Comparison of ENCODE assay signal across 1 cellular context in genomic region chr2:53131416-53131815, GRCh38.
A peak's percentile ranks its signal among the peaks of the same experiment; 100 is the strongest.
TF ChIP-seq lines count a peak whose summit lies in the region.

No MANE protein-coding gene starts in this region.

TF ChIP-seq in SK-N-SH, 30 proteins besides CTCF, POLR2A, EP300 and RAD21 (continued from another document):
- TF ChIP-seq, protein P1, sequence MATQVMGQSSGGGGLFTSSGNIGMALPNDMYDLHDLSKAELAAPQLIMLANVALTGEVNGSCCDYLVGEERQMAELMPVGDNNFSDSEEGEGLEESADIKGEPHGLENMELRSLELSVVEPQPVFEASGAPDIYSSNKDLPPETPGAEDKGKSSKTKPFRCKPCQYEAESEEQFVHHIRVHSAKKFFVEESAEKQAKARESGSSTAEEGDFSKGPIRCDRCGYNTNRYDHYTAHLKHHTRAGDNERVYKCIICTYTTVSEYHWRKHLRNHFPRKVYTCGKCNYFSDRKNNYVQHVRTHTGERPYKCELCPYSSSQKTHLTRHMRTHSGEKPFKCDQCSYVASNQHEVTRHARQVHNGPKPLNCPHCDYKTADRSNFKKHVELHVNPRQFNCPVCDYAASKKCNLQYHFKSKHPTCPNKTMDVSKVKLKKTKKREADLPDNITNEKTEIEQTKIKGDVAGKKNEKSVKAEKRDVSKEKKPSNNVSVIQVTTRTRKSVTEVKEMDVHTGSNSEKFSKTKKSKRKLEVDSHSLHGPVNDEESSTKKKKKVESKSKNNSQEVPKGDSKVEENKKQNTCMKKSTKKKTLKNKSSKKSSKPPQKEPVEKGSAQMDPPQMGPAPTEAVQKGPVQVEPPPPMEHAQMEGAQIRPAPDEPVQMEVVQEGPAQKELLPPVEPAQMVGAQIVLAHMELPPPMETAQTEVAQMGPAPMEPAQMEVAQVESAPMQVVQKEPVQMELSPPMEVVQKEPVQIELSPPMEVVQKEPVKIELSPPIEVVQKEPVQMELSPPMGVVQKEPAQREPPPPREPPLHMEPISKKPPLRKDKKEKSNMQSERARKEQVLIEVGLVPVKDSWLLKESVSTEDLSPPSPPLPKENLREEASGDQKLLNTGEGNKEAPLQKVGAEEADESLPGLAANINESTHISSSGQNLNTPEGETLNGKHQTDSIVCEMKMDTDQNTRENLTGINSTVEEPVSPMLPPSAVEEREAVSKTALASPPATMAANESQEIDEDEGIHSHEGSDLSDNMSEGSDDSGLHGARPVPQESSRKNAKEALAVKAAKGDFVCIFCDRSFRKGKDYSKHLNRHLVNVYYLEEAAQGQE (IDR thresholded peaks at IDR 0.05; ENCODE audit: low read depth, low read length) = no peak
- no peak for TF ChIP-seq RCOR1 (IDR thresholded peaks at IDR 0.05; ENCODE audit: low read length)
- TF ChIP-seq JUND (IDR thresholded peaks at IDR 0.05) = peak; percentile 65
- TF ChIP-seq TEAD4 (IDR thresholded peaks at IDR 0.05; ENCODE audit: borderline replicate concordance, insufficient read depth) = peak; percentile 72; the same call in 1 of the 2 replicates
- TF ChIP-seq SMC3 (IDR thresholded peaks at IDR 0.05; ENCODE audit: low read depth, low read length) = no peak
- TF ChIP-seq, protein P2, sequence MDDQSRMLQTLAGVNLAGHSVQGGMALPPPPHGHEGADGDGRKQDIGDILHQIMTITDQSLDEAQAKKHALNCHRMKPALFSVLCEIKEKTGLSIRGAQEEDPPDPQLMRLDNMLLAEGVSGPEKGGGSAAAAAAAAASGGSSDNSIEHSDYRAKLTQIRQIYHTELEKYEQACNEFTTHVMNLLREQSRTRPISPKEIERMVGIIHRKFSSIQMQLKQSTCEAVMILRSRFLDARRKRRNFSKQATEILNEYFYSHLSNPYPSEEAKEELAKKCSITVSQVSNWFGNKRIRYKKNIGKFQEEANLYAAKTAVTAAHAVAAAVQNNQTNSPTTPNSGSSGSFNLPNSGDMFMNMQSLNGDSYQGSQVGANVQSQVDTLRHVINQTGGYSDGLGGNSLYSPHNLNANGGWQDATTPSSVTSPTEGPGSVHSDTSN (IDR thresholded peaks at IDR 0.05) = 0 out of 2 replicates have a peak, but pooled peaks have one; percentile 22
- no peak for TF ChIP-seq GATA2 (CRISPR knock-in tag; IDR thresholded peaks at IDR 0.05)
- TF ChIP-seq TAF1 (IDR thresholded peaks at IDR 0.05; ENCODE audit: borderline replicate concordance, low read depth, low read length) = no peak
- TF ChIP-seq, protein P3, sequence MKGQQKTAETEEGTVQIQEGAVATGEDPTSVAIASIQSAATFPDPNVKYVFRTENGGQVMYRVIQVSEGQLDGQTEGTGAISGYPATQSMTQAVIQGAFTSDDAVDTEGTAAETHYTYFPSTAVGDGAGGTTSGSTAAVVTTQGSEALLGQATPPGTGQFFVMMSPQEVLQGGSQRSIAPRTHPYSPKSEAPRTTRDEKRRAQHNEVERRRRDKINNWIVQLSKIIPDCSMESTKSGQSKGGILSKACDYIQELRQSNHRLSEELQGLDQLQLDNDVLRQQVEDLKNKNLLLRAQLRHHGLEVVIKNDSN (IDR thresholded peaks at IDR 0.05; ENCODE audit: borderline replicate concordance, low read depth) = no peak
- no peak for TF ChIP-seq POLR2AphosphoS5 (IDR thresholded peaks at IDR 0.05; ENCODE audit: low read depth, low read length)
- no peak for TF ChIP-seq RFX5 (IDR thresholded peaks at IDR 0.05; ENCODE audit: low read length)
- TF ChIP-seq FOXM1 (IDR thresholded peaks at IDR 0.05; ENCODE audit: low read depth) = no peak
- TF ChIP-seq MXI1 (IDR thresholded peaks at IDR 0.05; ENCODE audit: low read depth, low read length) = no peak
TF ChIP-seq in SK-N-SH: peak in this region for 7.
